ENCODE assay signal across 8 cellular contexts in genomic region chr10:70355234-70356021, GRCh38. TPM values are rescaled to one million over a fixed set of nuclear protein-coding genes. Genes with fewer than 3 reads are reported as not detected.
A peak's percentile ranks its signal among the peaks of the same experiment; 100 is the strongest.
DNase-seq lines count a peak whose midpoint lies in the region; ATAC-seq, FAIRE-seq and TF ChIP-seq lines count a peak whose summit lies in the region.

No MANE protein-coding gene starts in this region.

- DNase-seq in GM12892 (ENCODE audit: insufficient read length) = no peak
- DNase-seq in HL-60 (ENCODE audit: low read depth in 1 of 2, low spot score in 1 of 2) = peak; percentile 23 to 70
- peak; percentile 34 for DNase-seq in chondrocyte (ENCODE audit: low spot score)
- no peak for DNase-seq in central memory CD4-positive, alpha-beta T cell
- no peak for DNase-seq in DMS114 treated with DMSO at 0.1 percent for 48 hours (lab: John Stamatoyannopoulos, UW; ENCODE audit: unreplicated experiment)
- no peak for DNase-seq in PC-3
- no peak for DNase-seq in RCC 7860 (ENCODE audit: low spot score)

- no peak overlapping the region for H3K4me3 Mint-ChIP-seq in chondrocyte (ENCODE audit: unreplicated experiment)

- H3K36me3 Mint-ChIP-seq in chondrocyte (ENCODE audit: low read depth) = no peaks in the 10 kb centered on the region

- H3K9me2 ChIP-seq in PC-3 (replicated peaks; ENCODE audit: low read length) = no peaks in the 10 kb centered on the region

- H3K27ac Mint-ChIP-seq in chondrocyte (ENCODE audit: unreplicated experiment) = no peak overlapping the region

- intact Hi-C loops in PC-3 (cut with micrococcal nuclease) = no loop called here

- no peaks in the 10 kb centered on the region for H4K20me1 ChIP-seq in PC-3 (ENCODE audit: low read length)

- H3K4me1 Mint-ChIP-seq in chondrocyte (ENCODE audit: low read depth) = no peaks in the 10 kb centered on the region

- TF ChIP-seq POLR2A in GM12892 (IDR thresholded peaks at IDR 0.05; ENCODE audit: low read depth, low read length) = no peak

- H3K27me3 Mint-ChIP-seq in chondrocyte (ENCODE audit: low read depth) = no peaks in the 10 kb centered on the region

- H3F3A ChIP-seq in PC-3 (ENCODE audit: low read length, unreplicated experiment) = no peaks in the 10 kb centered on the region

- H3K79me2 ChIP-seq in PC-3 (ENCODE audit: low read length) = peaks cover 4% of the 10 kb centered on the region; the same call in 1 of the 2 replicates

- no peak overlapping the region for H3K4me2 ChIP-seq in PC-3 (ENCODE audit: low read length)

- H3K27me3 ChIP-seq in HL-60 (ENCODE audit: insufficient read depth, poor library complexity, severe bottlenecking) = no peaks in the 10 kb centered on the region
- no peaks in the 10 kb centered on the region for H3K27me3 ChIP-seq in PC-3 (ENCODE audit: low read length)

- ATAC-seq in GM21423 (IDR thresholded peaks at IDR 0.05; ENCODE audit: unreplicated experiment) (peak; percentile 65), PC-3 (no peak)

- no peak overlapping the region for H3K27ac ChIP-seq in HL-60 (replicated peaks)
- no peak overlapping the region for H3K27ac ChIP-seq in PC-3 (ENCODE audit: low read length)

- H3K9me3 ChIP-seq in PC-3 (ENCODE audit: low read length) = no peaks in the 10 kb centered on the region

- FAIRE-seq in GM12892 (lab: Jason Lieb, UNC) (peak; percentile 95), RCC 7860 (lab: Jason Lieb, UNC) (no peak)

- H3K9me3 Mint-ChIP-seq in chondrocyte (ENCODE audit: low read depth) = no peaks in the 10 kb centered on the region

- TF ChIP-seq CTCF in HL-60 (IDR thresholded peaks at IDR 0.05; ENCODE audit: insufficient read depth, low read length) (no peak), chondrocyte (IDR thresholded peaks at IDR 0.05) (no peak), PC-3 (conservative IDR thresholded peaks at IDR 0.05; ENCODE audit: low read depth, low read length) (no peak)

- H3K9ac ChIP-seq in PC-3 (ENCODE audit: low read length) = no peak overlapping the region

- CTCF ChIA-PET in PC-3 (lab: Charles Lee) = interaction anchor here (0.8 kb wide), 1 partner anchor 107 kb away, joined by 3 read pairs; no protein-coding TSS in a partner anchor

- peaks cover 16% of the 10 kb centered on the region for H3K4me1 ChIP-seq in PC-3 (ENCODE audit: insufficient read depth, low read length)

- no peaks in the 10 kb centered on the region for H3K36me3 ChIP-seq in PC-3 (ENCODE audit: low read depth, low read length)

- no peak overlapping the region for H2AFZ ChIP-seq in PC-3 (ENCODE audit: low read length)

- POLR2A ChIA-PET in PC-3 (lab: Charles Lee; ENCODE audit: unreplicated experiment) = no interaction called here

- no TSS peak for BruUV-seq in PC-3 (replicated peaks; lab: Mats Ljungman, UMichigan)

- no peak overlapping the region for H3K4me3 ChIP-seq in HL-60 (replicated peaks; ENCODE audit: insufficient read depth, low read length)
- no peak overlapping the region for H3K4me3 ChIP-seq in PC-3 (ENCODE audit: low read length)

RNA-seq across cellular contexts. Expression of gene LRRC20, which starts 27.0 kb away (rescaled TPM):
- 13.4 TPM for polyA plus RNA-seq in GM12892 (2012; ENCODE audit: missing spikeins)
- total RNA-seq in chondrocyte = 8.8 to 10.8 TPM (median 9.5 TPM) in 3 replicates
- total RNA-seq in PC-3 (2014; rRNA removed) = 58.7 and 59.0 TPM in 2 replicates

RNA-seq across cellular contexts. Expression of gene EIF4EBP2, which starts 48.5 kb away (rescaled TPM):
- polyA plus RNA-seq in GM12892 (2012; ENCODE audit: missing spikeins) = 25.9 TPM
- total RNA-seq in chondrocyte (39.6 to 52.9 TPM (median 41.0 TPM) in 3 replicates), PC-3 (2014; rRNA removed) (29.2 and 32.6 TPM in 2 replicates)

Comparison
In these comparisons a context has a peak if more than half of its experiments do, and no peak if none do; other contexts are left out.
1. DNase-seq: peak in HL-60 (2 of 2) and chondrocyte (single experiment); none in GM12892 (single experiment), central memory CD4-positive, alpha-beta T cell (single experiment), DMS114 treated with DMSO at 0.1 percent for 48 hours (single experiment), PC-3 (single experiment) and RCC 7860 (single experiment).